ENCODE assay signal across 16 cellular contexts in genomic region chr1:183498342-183498991, GRCh38. TPM values are rescaled to one million over a fixed set of nuclear protein-coding genes. Genes with fewer than 3 reads are reported as not detected.
DNase-seq lines count a peak whose midpoint lies in the region; ATAC-seq and TF ChIP-seq lines count a peak whose summit lies in the region.
"Had no signal": no experiment of that assay in that cellular context is flagged by ENCODE, and none has a peak within 500 bp of the region (broad histone marks: within the 10 kb centered on the region; RNA-seq: fewer than 3 reads in every experiment).

No MANE protein-coding gene starts in this region.

- peak overlapping the region; percentile 54 for H3K4me3 ChIP-seq in CD4-positive, CD25-positive, alpha-beta regulatory T cell (ENCODE audit: low read depth, low read length)
- H3K4me3 ChIP-seq in DND-41 (ENCODE audit: low read depth in 1 of 2, low read length in 2 of 2): no peak overlapping the region
- H3K4me3 ChIP-seq in effector memory CD4-positive, alpha-beta T cell (ENCODE audit: insufficient read depth, low read depth, low read length, poor library complexity, severe bottlenecking): peak overlapping the region; percentile 7

- TF ChIP-seq CTCF in DND-41 (IDR thresholded peaks at IDR 0.05; ENCODE audit: borderline replicate concordance, extremely low read depth, low read length, poor library complexity, severe bottlenecking): no peak

- intact Hi-C loops in head of caudate nucleus (cut with DNase I): no loop called here

- H3K9ac ChIP-seq in DND-41 (ENCODE audit: low read depth, low read length): no peak overlapping the region

- H3K27ac Mint-ChIP-seq in CD4-positive, CD25-positive, alpha-beta regulatory T cell: peak overlapping the region; percentile 22 to 82 (median 58)
- peak overlapping the region; percentile 90 for H3K27ac Mint-ChIP-seq in T-helper 1 cell treated with Interleukin-12 subunit alpha and Interleukin-12 subunit beta and Interleukin-4 antibody, amounts not matched to agents 30 μg/mL and 1 μg/mL, for 36 hours
- H3K27ac Mint-ChIP-seq: brain had no signal

- peaks cover 55% of the 10 kb centered on the region for H4K20me1 ChIP-seq in DND-41 (ENCODE audit: insufficient read depth, low read length)

- H3K9me3 Mint-ChIP-seq in CD4-positive, CD25-positive, alpha-beta regulatory T cell: peaks cover 0 to 2% (median 0%) of the 10 kb centered on the region in 7 donors
- H3K9me3 Mint-ChIP-seq in T-helper 1 cell treated with Interleukin-12 subunit alpha and Interleukin-12 subunit beta and Interleukin-4 antibody, amounts not matched to agents 30 μg/mL and 1 μg/mL, for 36 hours: peaks cover 3% of the 10 kb centered on the region
- H3K9me3 Mint-ChIP-seq: naive B cell had no signal

- peak; percentile 14 to 34 for ATAC-seq in CD4-positive, CD25-positive, alpha-beta regulatory T cell (ENCODE audit: low read depth in 2 of 2)
- ATAC-seq in DND-41 (ENCODE audit: insufficient read depth, low read depth): peak; percentile 79
- ATAC-seq in HG03159 (IDR thresholded peaks at IDR 0.05; ENCODE audit: unreplicated experiment): no peak

- no peaks in the 10 kb centered on the region for H3K27me3 ChIP-seq in CD4-positive, CD25-positive, alpha-beta regulatory T cell (ENCODE audit: control insufficient read depth, insufficient read depth, low read length)
- no peaks in the 10 kb centered on the region for H3K27me3 ChIP-seq in DND-41 (ENCODE audit: insufficient read depth, low read length, poor library complexity)
- no peaks in the 10 kb centered on the region for H3K27me3 ChIP-seq in effector memory CD4-positive, alpha-beta T cell (replicated peaks; ENCODE audit: control insufficient read depth, insufficient read depth, low read length, poor library complexity, severe bottlenecking)

- H3K27me3 Mint-ChIP-seq in CD4-positive, CD25-positive, alpha-beta regulatory T cell: no peaks in the 10 kb centered on the region
- H3K27me3 Mint-ChIP-seq in T-helper 1 cell treated with Interleukin-12 subunit alpha and Interleukin-12 subunit beta and Interleukin-4 antibody, amounts not matched to agents 30 μg/mL and 1 μg/mL, for 36 hours (ENCODE audit: low read depth): no peaks in the 10 kb centered on the region
- H3K27me3 Mint-ChIP-seq: brain, naive B cell had no signal

- H3K36me3 ChIP-seq in CD4-positive, CD25-positive, alpha-beta regulatory T cell (ENCODE audit: control insufficient read depth, insufficient read depth, low read length): no peaks in the 10 kb centered on the region
- 0 out of 2 replicates have a peak, but pooled peaks cover 3% of the 10 kb centered on the region for H3K36me3 ChIP-seq in DND-41 (ENCODE audit: insufficient read depth, low read length)
- H3K36me3 ChIP-seq in effector memory CD4-positive, alpha-beta T cell (ENCODE audit: control insufficient read depth, insufficient read depth, low read length): no peaks in the 10 kb centered on the region

- no peak overlapping the region for H3K27ac ChIP-seq in CD4-positive, CD25-positive, alpha-beta regulatory T cell (ENCODE audit: insufficient read depth, low read length, poor library complexity, severe bottlenecking)
- peak overlapping the region; percentile 55 for H3K27ac ChIP-seq in DND-41 (ENCODE audit: low read length)
- no peak overlapping the region for H3K27ac ChIP-seq in effector memory CD4-positive, alpha-beta T cell (ENCODE audit: insufficient read depth, low read length, poor library complexity, severe bottlenecking)

- DNase-seq in CD4-positive, CD25-positive, alpha-beta regulatory T cell: peak in 1 of 3 donors; percentile 37
- DNase-seq in DND-41: no peak
- DNase-seq in effector memory CD4-positive, alpha-beta T cell: no peak
- no peak for DNase-seq in stimulated activated CD8-positive, alpha-beta memory T cell treated with anti-CD3 and anti-CD28 coated beads, Interleukin-4, amount 100 ng/mL, for 48 hours
- DNase-seq in head of caudate nucleus: no peak
- no peak for DNase-seq in NCI-H1417 treated with DMSO at 0.1 percent for 48 hours (lab: John Stamatoyannopoulos, UW)
- DNase-seq: activated gamma-delta T cell treated with Interleukin-2 at 50 U/mL for 16 hours, cortex of kidney, hypothalamus, kidney, naive B cell, NCI-H1105, NCI-H2171 had no signal

- peaks cover 46 to 80% (median 68%) of the 10 kb centered on the region in 4 donors for H3K4me1 Mint-ChIP-seq in CD4-positive, CD25-positive, alpha-beta regulatory T cell
- H3K4me1 Mint-ChIP-seq in T-helper 1 cell treated with Interleukin-12 subunit alpha and Interleukin-12 subunit beta and Interleukin-4 antibody, amounts not matched to agents 30 μg/mL and 1 μg/mL, for 36 hours (ENCODE audit: low read depth): peaks cover 50% of the 10 kb centered on the region

- H2AFZ ChIP-seq in DND-41 (ENCODE audit: low read depth, low read length): no peak overlapping the region

- H3K4me2 ChIP-seq in DND-41 (ENCODE audit: insufficient read depth, low read length): no peak overlapping the region

- peaks cover 100% of the 10 kb centered on the region for H3K79me2 ChIP-seq in DND-41 (ENCODE audit: insufficient read depth, low read length)

- H3K4me1 ChIP-seq in CD4-positive, CD25-positive, alpha-beta regulatory T cell (ENCODE audit: control insufficient read depth, insufficient read depth, low read length, poor library complexity, severe bottlenecking): peaks cover 26% of the 10 kb centered on the region
- H3K4me1 ChIP-seq in DND-41 (ENCODE audit: insufficient read depth, low read length): peaks cover 10% of the 10 kb centered on the region
- H3K4me1 ChIP-seq in effector memory CD4-positive, alpha-beta T cell (ENCODE audit: control insufficient read depth, insufficient read depth, low read length, poor library complexity, severe bottlenecking): peaks cover 13% of the 10 kb centered on the region

- H3K36me3 Mint-ChIP-seq in CD4-positive, CD25-positive, alpha-beta regulatory T cell: peaks cover 9% of the 10 kb centered on the region
- H3K36me3 Mint-ChIP-seq in T-helper 1 cell treated with Interleukin-12 subunit alpha and Interleukin-12 subunit beta and Interleukin-4 antibody, amounts not matched to agents 30 μg/mL and 1 μg/mL, for 36 hours (ENCODE audit: low read depth): peaks cover 17% of the 10 kb centered on the region
- H3K36me3 Mint-ChIP-seq: naive B cell had no signal

- H3K9me3 ChIP-seq in CD4-positive, CD25-positive, alpha-beta regulatory T cell (ENCODE audit: control insufficient read depth in 2 of 2, low read length in 2 of 2): no peaks in the 10 kb centered on the region
- H3K9me3 ChIP-seq in DND-41 (ENCODE audit: insufficient read depth, low read length, severe bottlenecking): no peaks in the 10 kb centered on the region
- H3K9me3 ChIP-seq in effector memory CD4-positive, alpha-beta T cell (ENCODE audit: control insufficient read depth, low read length): no peaks in the 10 kb centered on the region

- peak overlapping the region in 3 of 4 donors; percentile 5 to 59 (median 50) for H3K4me3 Mint-ChIP-seq in CD4-positive, CD25-positive, alpha-beta regulatory T cell
- H3K4me3 Mint-ChIP-seq in T-helper 1 cell treated with Interleukin-12 subunit alpha and Interleukin-12 subunit beta and Interleukin-4 antibody, amounts not matched to agents 30 μg/mL and 1 μg/mL, for 36 hours: peak overlapping the region; percentile 57
- H3K4me3 Mint-ChIP-seq: brain, naive B cell had no signal

RNA-seq across cellular contexts. Expression of gene SMG7, which starts 26.2 kb away (rescaled TPM):
- 66.1 TPM for total RNA-seq in CD4-positive, CD25-positive, alpha-beta regulatory T cell
- 10 to 100 TPM; 13.6 to 21.7 (median 21.6) TPM for polyA plus RNA-seq in CD4-positive, CD25-positive, alpha-beta regulatory T cell

Comparison
In these comparisons a context has a peak if more than half of its experiments do, and no peak if none do; other contexts are left out.
1. H3K4me3 ChIP-seq: peak in CD4-positive, CD25-positive, alpha-beta regulatory T cell (single experiment) and effector memory CD4-positive, alpha-beta T cell (single experiment); none in DND-41 (0 of 2).